ENCODE assay signal across 7 cellular contexts in genomic region chr15:45022871-45023658, GRCh38.
DNase-seq lines count a peak whose midpoint lies in the region; ATAC-seq and TF ChIP-seq lines count a peak whose summit lies in the region.

SORD (plus strand) TSS chr15:45023195; CDS start chr15:45023284, 89 bp downstream.

- DNase-seq in NCI-H2029 (lab: John Stamatoyannopoulos, UW) (peak; percentile 72), T-helper 9 cell (peak; percentile 87), astrocyte of the hippocampus (ENCODE audit: low read depth, low spot score) (peak; percentile 96), hippocampal formation (lab: John Stamatoyannopoulos, UW) (peak; percentile 88 to 89), retina (peak; percentile 96)

- TF ChIP-seq POLR2A in GM18505 (IDR thresholded peaks at IDR 0.05; ENCODE audit: borderline replicate concordance, extremely low read depth, insufficient read depth, insufficient read length), result peak; percentile 57

- peak; percentile 93 for ATAC-seq in GM18505 (IDR thresholded peaks at IDR 0.05; ENCODE audit: unreplicated experiment)
- peak; percentile 87 for ATAC-seq in HG02943 (IDR thresholded peaks at IDR 0.05; ENCODE audit: low read depth, unreplicated experiment)

Comparison
In these comparisons a context has a peak if more than half of its experiments do, and no peak if none do; other contexts are left out.
1. Peak in every context shown above with its lines: DNase-seq and ATAC-seq.